1 cellular context compared by ENCODE assay signal in genomic region chr10:1048732-1049424, GRCh38.
A peak's percentile ranks its signal among the peaks of the same experiment; 100 is the strongest.
TF ChIP-seq lines count a peak whose summit lies in the region.

Gene IDI1 (minus strand): TSS chr10:1049119. CDS start chr10:1049003, 116 bp downstream.

TF ChIP-seq in K562, 482 proteins besides CTCF, POLR2A, EP300 and RAD21 (continued from another document):
- TF ChIP-seq CBX8 (IDR thresholded peaks at IDR 0.05; ENCODE audit: borderline replicate concordance, extremely low read depth, low read depth, low read length, poor library complexity, severe bottlenecking): no peak
- no peak for TF ChIP-seq LARP7 (IDR thresholded peaks at IDR 0.05)
- peak; percentile 69; the same call in 1 of the 2 replicates for TF ChIP-seq MYC (IDR thresholded peaks at IDR 0.05; ENCODE audit: low read depth, low read length)
- TF ChIP-seq MYC (CRISPR knock-in tag; IDR thresholded peaks at IDR 0.05; ENCODE audit: borderline replicate concordance, low read depth): peak; percentile 57; the same call in 1 of the 2 replicates
- no peak; the same call in 1 of the 2 replicates for TF ChIP-seq HOMEZ (CRISPR knock-in tag; IDR thresholded peaks at IDR 0.05)
- no peak for TF ChIP-seq NCOR1 (IDR thresholded peaks at IDR 0.05)
- peak; percentile 81; the same call in 1 of the 2 replicates for TF ChIP-seq OTX1 (CRISPR knock-in tag; IDR thresholded peaks at IDR 0.05)
- no peak for TF ChIP-seq ZNF23 (CRISPR knock-in tag; IDR thresholded peaks at IDR 0.05)
- TF ChIP-seq ZNF133 (CRISPR knock-in tag; IDR thresholded peaks at IDR 0.05): no peak
- TF ChIP-seq KDM2B (CRISPR knock-in tag; IDR thresholded peaks at IDR 0.05): peak; percentile 37; the same call in 1 of the 2 replicates
- no peak for TF ChIP-seq ZC3H8 (IDR thresholded peaks at IDR 0.05)
- peak; percentile 72 to 83; a peak in 2 of 4 replicates for TF ChIP-seq FOXK2 (conservative IDR thresholded peaks at IDR 0.05 in 1 of 2, IDR thresholded peaks at IDR 0.05 in 1 of 2; ENCODE audit: low read depth in 2 of 2)
- TF ChIP-seq ZNF785 (CRISPR knock-in tag; IDR thresholded peaks at IDR 0.05): no peak
- no peak for TF ChIP-seq ZNF445 (CRISPR knock-in tag; IDR thresholded peaks at IDR 0.05; ENCODE audit: low read depth)
- no peak for TF ChIP-seq BMI1 (IDR thresholded peaks at IDR 0.05; ENCODE audit: low read length)
- no peak for TF ChIP-seq SMC3 (conservative IDR thresholded peaks at IDR 0.05; ENCODE audit: insufficient read depth, low read depth, low read length)
- no peak for TF ChIP-seq CBFA2T2 (conservative IDR thresholded peaks at IDR 0.05)
- TF ChIP-seq RBM34 (IDR thresholded peaks at IDR 0.05; ENCODE audit: borderline replicate concordance, insufficient read depth, low read length): 0 out of 2 replicates have a peak, but pooled peaks have one; percentile 95
- peak; percentile 29; the same call in 1 of the 2 replicates for TF ChIP-seq SIN3B (IDR thresholded peaks at IDR 0.05; ENCODE audit: low read depth)
- TF ChIP-seq TAF9B (IDR thresholded peaks at IDR 0.05; ENCODE audit: partially characterized antibody): peak; percentile 56
- TF ChIP-seq ZSCAN32 (CRISPR knock-in tag; IDR thresholded peaks at IDR 0.05): no peak
- no peak for TF ChIP-seq CBX3 (IDR thresholded peaks at IDR 0.05; ENCODE audit: borderline replicate concordance in 1 of 2, low read length in 2 of 2)
- TF ChIP-seq MAFF (IDR thresholded peaks at IDR 0.05; ENCODE audit: low read length): no peak
- 0 out of 2 replicates have a peak, but pooled peaks have one; percentile 33 for TF ChIP-seq ZNF561 (CRISPR knock-in tag; conservative IDR thresholded peaks at IDR 0.05)
- peak in 1 of 2 experiments; percentile 60; a peak in 1 of 4 replicates for TF ChIP-seq SIN3A (IDR thresholded peaks at IDR 0.05; ENCODE audit: borderline replicate concordance in 2 of 2, control insufficient read depth in 1 of 2, low read depth in 2 of 2, low read length in 2 of 2)
- TF ChIP-seq HMBOX1 (IDR thresholded peaks at IDR 0.05): no peak
- peak; percentile 46; the same call in 1 of the 2 replicates for TF ChIP-seq DIDO1 (tag; IDR thresholded peaks at IDR 0.05; ENCODE audit: low read depth)
- 0 out of 2 replicates have a peak, but pooled peaks have one; percentile 24 for TF ChIP-seq ZNF197 (CRISPR knock-in tag; IDR thresholded peaks at IDR 0.05; ENCODE audit: low read depth)
- TF ChIP-seq ZFX (CRISPR knock-in tag; IDR thresholded peaks at IDR 0.05): peak; percentile 52; the same call in 1 of the 2 replicates
- TF ChIP-seq RBM25 (IDR thresholded peaks at IDR 0.05; ENCODE audit: low read depth, low read length, severe bottlenecking): peak; percentile 99
- no peak for TF ChIP-seq BRD9 (IDR thresholded peaks at IDR 0.05; ENCODE audit: low read depth, partially characterized antibody)
- TF ChIP-seq ZNF655 (CRISPR knock-in tag; IDR thresholded peaks at IDR 0.05): no peak
- no peak for TF ChIP-seq SRSF7 (optimal IDR thresholded peaks at IDR 0.05; ENCODE audit: low read depth, low read length)
- TF ChIP-seq FUS (optimal IDR thresholded peaks at IDR 0.05; ENCODE audit: low read depth, low read length): peak; percentile 40
- peak; percentile 71 for TF ChIP-seq TFAP4 (CRISPR knock-in tag; IDR thresholded peaks at IDR 0.05; ENCODE audit: borderline replicate concordance)
- no peak for TF ChIP-seq ZNF384 (IDR thresholded peaks at IDR 0.05; ENCODE audit: low read depth, low read length)
- no peak for TF ChIP-seq NFE2L1 (tag; IDR thresholded peaks at IDR 0.05; ENCODE audit: borderline replicate concordance, low read depth)
- peak; percentile 14; the same call in 1 of the 2 replicates for TF ChIP-seq TCF3 (CRISPR knock-in tag; IDR thresholded peaks at IDR 0.05)
- no peak for TF ChIP-seq ETS2 (tag; IDR thresholded peaks at IDR 0.05; ENCODE audit: borderline replicate concordance, poor library complexity, severe bottlenecking)
- TF ChIP-seq ELF1 (tag; IDR thresholded peaks at IDR 0.05): peak; percentile 77
- TF ChIP-seq XRCC5 (IDR thresholded peaks at IDR 0.05; ENCODE audit: low read depth, low read length): 0 out of 2 replicates have a peak, but pooled peaks have one; percentile 16
- TF ChIP-seq HLTF (IDR thresholded peaks at IDR 0.05): no peak; the same call in 1 of the 2 replicates
- no peak for TF ChIP-seq ZNF274 (IDR thresholded peaks at IDR 0.05; ENCODE audit: borderline replicate concordance, low read depth, low read length)
- peak; percentile 67 for TF ChIP-seq TAF7 (tag; IDR thresholded peaks at IDR 0.05)
- no peak for TF ChIP-seq RBM17 (IDR thresholded peaks at IDR 0.05; ENCODE audit: borderline replicate concordance, low read depth, low read length)
- TF ChIP-seq TSHZ1 (CRISPR knock-in tag; IDR thresholded peaks at IDR 0.05): no peak
- TF ChIP-seq ZNF584 (CRISPR knock-in tag; IDR thresholded peaks at IDR 0.05; ENCODE audit: low read depth): no peak
- TF ChIP-seq TAF1 (IDR thresholded peaks at IDR 0.05; ENCODE audit: control insufficient read depth, extremely low read depth, insufficient read depth, low read length, severe bottlenecking): peak; percentile 85
- TF ChIP-seq E2F4 (CRISPR knock-in tag; IDR thresholded peaks at IDR 0.05; ENCODE audit: low read depth): no peak; the same call in 1 of the 2 replicates
- TF ChIP-seq FIP1L1 (IDR thresholded peaks at IDR 0.05; ENCODE audit: low read depth, low read length, poor library complexity, severe bottlenecking): peak; percentile 92
- no peak for TF ChIP-seq SIX5 (IDR thresholded peaks at IDR 0.05; ENCODE audit: borderline replicate concordance in 1 of 2, insufficient read depth in 1 of 2, low read depth in 1 of 2, low read length in 2 of 2)
- TF ChIP-seq ZNF444 (CRISPR knock-in tag; IDR thresholded peaks at IDR 0.05): no peak
- TF ChIP-seq ZNF3 (CRISPR knock-in tag; IDR thresholded peaks at IDR 0.05): no peak
- peak; percentile 64; the same call in 1 of the 2 replicates for TF ChIP-seq ZKSCAN1 (IDR thresholded peaks at IDR 0.05; ENCODE audit: low read depth, low read length)
- TF ChIP-seq ZNF449 (CRISPR knock-in tag; IDR thresholded peaks at IDR 0.05): no peak
- TF ChIP-seq HOXB6 (CRISPR knock-in tag; IDR thresholded peaks at IDR 0.05; ENCODE audit: borderline replicate concordance): no peak
